In the genomic region with DNA sequence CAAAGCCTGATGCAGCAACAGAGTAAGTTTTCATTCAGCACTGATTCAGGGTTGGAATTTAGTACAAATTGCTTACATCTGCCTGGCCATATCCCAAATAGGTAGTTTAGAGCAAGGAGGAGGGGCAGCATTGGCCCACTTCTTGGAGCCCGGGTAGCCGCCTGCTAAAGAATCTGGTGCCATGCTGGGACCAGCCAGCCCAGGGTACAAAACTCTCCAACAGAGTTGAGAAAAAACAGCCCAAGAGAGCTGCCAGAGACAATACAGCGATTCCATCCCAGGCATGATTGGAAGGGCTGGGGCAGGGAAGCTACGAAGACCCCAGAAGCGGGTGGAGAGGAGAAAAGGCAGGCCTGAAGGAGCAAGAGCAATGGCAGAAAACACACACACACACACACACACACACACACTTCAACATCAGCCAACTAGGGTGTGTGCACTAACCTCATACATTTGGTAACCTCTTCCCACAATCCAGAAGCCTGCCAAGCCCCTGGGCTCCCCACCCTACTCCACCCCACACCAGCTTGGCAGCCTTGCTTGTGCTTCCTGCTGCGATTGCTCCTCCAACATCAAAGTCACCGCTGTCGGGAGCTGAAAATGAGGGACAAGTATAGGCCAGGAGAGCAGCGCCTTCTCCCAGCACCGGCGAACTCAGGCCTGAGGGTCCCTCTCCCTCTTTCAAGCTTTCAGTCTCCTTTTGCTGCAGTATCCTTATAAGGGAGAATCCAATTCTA, we compare ENCODE assay signal across 1 cellular context.
TF ChIP-seq lines count a peak whose summit lies in the region.

No MANE protein-coding gene starts in this region.

TF ChIP-seq in endothelial cell of umbilical vein, 7 proteins besides CTCF, POLR2A, EP300 and RAD21:
- TF ChIP-seq JUN (IDR thresholded peaks at IDR 0.05; ENCODE audit: borderline replicate concordance, insufficient read depth, insufficient read length, low read depth), result no peak
- no peak for TF ChIP-seq POLR2AphosphoS5 (IDR thresholded peaks at IDR 0.05; ENCODE audit: insufficient read depth, low read depth, low read length)
- no peak for TF ChIP-seq EZH2 (IDR thresholded peaks at IDR 0.05; ENCODE audit: borderline replicate concordance, low read depth, low read length, severe bottlenecking)
- TF ChIP-seq, protein P1, sequence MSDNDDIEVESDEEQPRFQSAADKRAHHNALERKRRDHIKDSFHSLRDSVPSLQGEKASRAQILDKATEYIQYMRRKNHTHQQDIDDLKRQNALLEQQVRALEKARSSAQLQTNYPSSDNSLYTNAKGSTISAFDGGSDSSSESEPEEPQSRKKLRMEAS (IDR thresholded peaks at IDR 0.05; ENCODE audit: insufficient read depth, insufficient read length), result no peak
- TF ChIP-seq FOS (IDR thresholded peaks at IDR 0.05; ENCODE audit: borderline replicate concordance, insufficient read depth, low read length), result no peak
- TF ChIP-seq MYC (IDR thresholded peaks at IDR 0.05; ENCODE audit: low read depth, low read length), result no peak
- no peak for TF ChIP-seq GATA2 (IDR thresholded peaks at IDR 0.05; ENCODE audit: insufficient read depth, insufficient read length, low read depth, low read length)
